Comparison of ENCODE assay signal across 8 cellular contexts in genomic region chr16:85688586-85689284, GRCh38. TPM values are rescaled to one million over a fixed set of nuclear protein-coding genes. Genes with fewer than 3 reads are reported as not detected.
DNase-seq lines count a peak whose midpoint lies in the region; ATAC-seq and TF ChIP-seq lines count a peak whose summit lies in the region.

Gene GINS2 (minus strand): TSS chr16:85688954. CDS start chr16:85688898, 56 bp downstream.

- peak within 1 kb of the TSS; percentile 99 for H3K4me3 ChIP-seq in neuron (ENCODE audit: low read length)
- peak within 1 kb of the TSS; percentile 75 to 78 for H3K4me3 ChIP-seq in stomach smooth muscle (ENCODE audit: low read length in 2 of 2)

- H3K36me3 ChIP-seq in neuron (ENCODE audit: insufficient read depth, low read length) (peaks cover 10% of the 10 kb centered on the region), stomach smooth muscle (ENCODE audit: control insufficient read depth in 2 of 2, insufficient read depth in 2 of 2, low read length in 2 of 2) (no peaks in the 10 kb centered on the region)

- H3K4me1 ChIP-seq in foreskin keratinocyte (no peaks in the 10 kb centered on the region), neuron (ENCODE audit: insufficient read depth, low read length) (peaks cover 22% of the 10 kb centered on the region), stomach smooth muscle (ENCODE audit: control insufficient read depth, insufficient read depth, low read length) (peaks cover 12% of the 10 kb centered on the region)

- no peaks in the 10 kb centered on the region for H3K27me3 ChIP-seq in foreskin keratinocyte
- H3K27me3 ChIP-seq in neuron (ENCODE audit: insufficient read depth, low read length), result no peaks in the 10 kb centered on the region
- peaks cover 0 to 6% of the 10 kb centered on the region in 2 donors for H3K27me3 ChIP-seq in stomach smooth muscle (ENCODE audit: control insufficient read depth in 1 of 2, insufficient read depth in 2 of 2, low read length in 2 of 2)

- H2AFZ ChIP-seq in neuron (ENCODE audit: low read depth, low read length), result peak within 1 kb of the TSS; percentile 69

- peak; percentile 95 for DNase-seq in ELR (ENCODE audit: low read depth)
- DNase-seq in H4 (ENCODE audit: low spot score), result peak; percentile 92
- peak; percentile 93 for DNase-seq in LoVo (ENCODE audit: low spot score)
- peak; percentile 10 for DNase-seq in SIG-M5 (lab: John Stamatoyannopoulos, UW)
- peak; percentile 85 for DNase-seq in activated gamma-delta T cell (lab: John Stamatoyannopoulos, UW)
- DNase-seq in foreskin keratinocyte, result peak; percentile 52 to 69

- peak; percentile 99 for ATAC-seq in foreskin keratinocyte

- H3K9me3 ChIP-seq in neuron (ENCODE audit: low read length) (no peaks in the 10 kb centered on the region), stomach smooth muscle (ENCODE audit: control insufficient read depth in 2 of 2, low read length in 2 of 2) (no peaks in the 10 kb centered on the region)

- peak within 1 kb of the TSS; percentile 21 to 45 for H3K9ac ChIP-seq in stomach smooth muscle (ENCODE audit: low read length in 2 of 2)

- H3K27ac ChIP-seq in foreskin keratinocyte, result peak within 1 kb of the TSS; percentile 41
- no peak within 1 kb of the TSS for H3K27ac ChIP-seq in stomach smooth muscle (ENCODE audit: low read length)

- TF ChIP-seq CTCF in foreskin keratinocyte (conservative IDR thresholded peaks at IDR 0.05), result no peak

RNA-seq across cellular contexts. Expression of gene GINS2, which starts in this region (rescaled TPM):
- total RNA-seq in H4 (2014; rRNA removed; shearing (Covaris generic)), result 50.8 and 58.9 TPM in 2 replicates
- total RNA-seq in foreskin keratinocyte, result 27.1 and 28.4 TPM in 2 replicates
- 37.7 and 37.8 TPM in 2 replicates for polyA plus RNA-seq in foreskin keratinocyte

Comparison
In these comparisons a context has a peak if more than half of its experiments do, and no peak if none do; other contexts are left out.
1. DNase-seq: peak in every context shown above with its lines; median percentile 95 in ELR; 93 in LoVo; 92 in H4; 85 in activated gamma-delta T cell; 60 in foreskin keratinocyte; 10 in SIG-M5.